In the genomic region with DNA sequence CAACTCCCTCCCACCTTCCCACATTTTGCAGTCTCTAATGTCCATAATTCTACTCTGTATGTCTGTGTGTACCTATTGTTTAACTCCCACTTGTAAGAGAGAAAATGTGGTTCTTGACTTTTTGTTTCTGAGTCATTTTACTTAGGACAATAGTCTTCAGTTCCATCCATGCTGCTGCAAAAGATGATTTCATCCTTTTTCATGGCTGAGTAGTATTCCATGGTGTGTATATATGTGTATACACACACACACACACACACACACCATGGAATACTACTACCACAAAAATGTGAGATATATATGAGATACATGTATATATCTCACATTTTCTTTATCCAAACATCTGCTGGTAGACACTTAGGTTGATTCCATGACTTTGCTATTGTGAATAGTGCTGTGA, we compare ENCODE assay signal across 34 cellular contexts.
"Had no signal": no experiment of that assay in that cellular context is flagged by ENCODE, and none has a peak within 500 bp of the region (broad histone marks: within the 10 kb centered on the region; RNA-seq: fewer than 3 reads in every experiment).

No MANE protein-coding gene starts in this region.

- H3K4me3 ChIP-seq: adrenal gland, ascending aorta, body of pancreas, breast epithelium, cardiac muscle cell had no signal

- H3K36me3 ChIP-seq: adrenal gland, ascending aorta, brain microvascular endothelial cell, breast epithelium, cardiac muscle cell had no signal

- H3K27me3 ChIP-seq: adrenal gland, ascending aorta, body of pancreas, brain microvascular endothelial cell, breast epithelium, cardiac muscle cell had no signal

- ATAC-seq: activated naive CD4-positive, alpha-beta T cell treated with anti-CD3 and anti-CD28 coated beads, Interleukin-2, amount 50 U/mL, for 72 hours; activated naive CD8-positive, alpha-beta T cell treated with anti-CD3 and anti-CD28 coated beads, Interleukin-2, amount 50 U/mL, for 24 hours; activated T-cell treated with anti-CD3 and anti-CD28 coated beads, Interleukin-2, amount 50 U/mL, for 4 hours; activated T-cell treated with anti-CD3 and anti-CD28 coated beads, Interleukin-2, amount 50 U/mL, for 72 hours; activated T-helper 17 cell treated with anti-CD3 and anti-CD28 coated beads, Interleukin-2, amount 50 U/mL, for 72 hours; body of pancreas had no signal

- FAIRE-seq: astrocyte, bronchial epithelial cell had no signal

- DNase-seq: activated effector memory CD4-positive, alpha-beta T cell treated with anti-CD3 and anti-CD28 coated beads, Interleukin-2, amount 50 U/mL, for 16 hours; activated effector memory CD4-positive, alpha-beta T cell treated with Interleukin-2 at 50 U/mL for 16 hours; activated gamma-delta T cell; activated gamma-delta T cell treated with Interleukin-2 at 50 U/mL for 16 hours; activated naive CD4-positive, alpha-beta T cell; activated naive CD4-positive, alpha-beta T cell treated with anti-CD3 and anti-CD28 coated beads for 36 hours; activated naive CD4-positive, alpha-beta T cell treated with anti-CD3 and anti-CD28 coated beads, Interleukin-2, amount 10 ng/mL, durations not matched to agents 7 days and 5 days; activated naive CD4-positive, alpha-beta T cell treated with anti-CD3 and anti-CD28 coated beads, Interleukin-2, amount 50 U/mL, for 16 hours; activated naive CD4-positive, alpha-beta T cell treated with Interleukin-2 at 50 U/mL for 16 hours; activated naive CD8-positive, alpha-beta T cell treated with anti-CD3 and anti-CD28 coated beads for 36 hours; activated naive CD8-positive, alpha-beta T cell treated with anti-CD3 and anti-CD28 coated beads, Interleukin-2, amount 10 ng/mL, durations not matched to agents 7 days and 5 days; activated naive CD8-positive, alpha-beta T cell treated with anti-CD3 and anti-CD28 coated beads, Interleukin-2, amount 50 U/mL, for 24 hours; activated T-cell treated with anti-CD3 and anti-CD28 coated beads, Interleukin-2, amount 50 U/mL, for 1 hour; activated T-cell treated with anti-CD3 and anti-CD28 coated beads, Interleukin-2, amount 50 U/mL, for 24 hours; activated T-cell treated with anti-CD3 and anti-CD28 coated beads, Interleukin-2, amount 50 U/mL, for 4 hours; activated T-cell treated with anti-CD3 and anti-CD28 coated beads, Interleukin-2, amount 50 U/mL, for 48 hours; activated T-cell treated with anti-CD3 and anti-CD28 coated beads, Interleukin-2, amount 50 U/mL, for 72 hours; adrenal gland; amniotic stem cell; amygdala; anterior cingulate cortex; aorta; body of pancreas; brain microvascular endothelial cell; caudate nucleus; central memory CD4-positive, alpha-beta T cell; cerebellar nuclear complex had no signal

- H3K27ac ChIP-seq: adrenal gland, ascending aorta, body of pancreas, brain microvascular endothelial cell, breast epithelium, cardiac muscle cell had no signal

- H3K9me3 ChIP-seq: adrenal gland, ascending aorta had no signal

- H3K4me1 ChIP-seq: adrenal gland, ascending aorta, body of pancreas, breast epithelium had no signal
